In the genomic region with DNA sequence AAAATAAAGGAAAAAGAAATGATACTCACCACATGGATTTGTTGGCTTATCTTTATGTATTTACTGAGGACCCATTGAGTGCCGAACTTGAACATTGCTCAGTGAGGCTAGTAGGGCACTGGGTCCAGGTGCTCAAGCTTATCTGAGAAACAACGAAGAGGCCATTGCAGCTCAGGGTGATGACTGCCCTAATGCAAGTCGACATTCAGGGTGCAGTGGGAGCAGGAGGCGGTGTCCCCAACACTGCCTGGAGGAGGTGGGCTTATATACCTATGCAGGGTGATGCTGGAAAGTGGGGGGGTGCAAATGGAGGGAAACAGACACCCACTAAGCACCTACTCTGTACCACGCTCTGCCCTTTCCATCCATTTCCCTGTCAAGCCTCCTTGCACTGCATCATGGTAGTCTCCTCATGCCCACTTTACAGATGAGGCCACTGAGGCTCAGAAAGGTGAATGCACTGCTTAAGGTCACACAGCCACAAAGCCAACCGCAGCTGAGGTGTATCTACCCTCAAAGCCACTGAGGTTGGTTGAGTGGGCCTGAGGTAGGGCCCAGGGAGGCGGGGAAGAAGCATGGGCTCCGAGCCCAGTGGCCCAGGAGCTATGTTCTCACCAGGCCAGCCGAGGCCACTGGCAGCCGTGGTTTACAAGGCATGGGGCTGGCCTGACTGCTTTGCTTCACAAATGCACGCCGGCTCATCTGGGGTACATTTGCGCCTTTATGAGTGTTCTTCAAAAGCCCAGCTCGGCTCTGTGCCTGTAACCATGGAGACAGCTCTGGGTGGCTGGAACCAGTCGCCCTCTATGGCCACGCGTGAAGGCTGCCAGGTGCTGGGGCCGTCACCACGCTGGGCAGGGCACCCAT, we compare ENCODE assay signal across 1 cellular context.
TF ChIP-seq lines count a peak whose summit lies in the region.

No MANE protein-coding gene starts in this region.

TF ChIP-seq in GM12878, 131 proteins besides CTCF, POLR2A, EP300 and RAD21 (continued from another document):
- TF ChIP-seq, protein P1, sequence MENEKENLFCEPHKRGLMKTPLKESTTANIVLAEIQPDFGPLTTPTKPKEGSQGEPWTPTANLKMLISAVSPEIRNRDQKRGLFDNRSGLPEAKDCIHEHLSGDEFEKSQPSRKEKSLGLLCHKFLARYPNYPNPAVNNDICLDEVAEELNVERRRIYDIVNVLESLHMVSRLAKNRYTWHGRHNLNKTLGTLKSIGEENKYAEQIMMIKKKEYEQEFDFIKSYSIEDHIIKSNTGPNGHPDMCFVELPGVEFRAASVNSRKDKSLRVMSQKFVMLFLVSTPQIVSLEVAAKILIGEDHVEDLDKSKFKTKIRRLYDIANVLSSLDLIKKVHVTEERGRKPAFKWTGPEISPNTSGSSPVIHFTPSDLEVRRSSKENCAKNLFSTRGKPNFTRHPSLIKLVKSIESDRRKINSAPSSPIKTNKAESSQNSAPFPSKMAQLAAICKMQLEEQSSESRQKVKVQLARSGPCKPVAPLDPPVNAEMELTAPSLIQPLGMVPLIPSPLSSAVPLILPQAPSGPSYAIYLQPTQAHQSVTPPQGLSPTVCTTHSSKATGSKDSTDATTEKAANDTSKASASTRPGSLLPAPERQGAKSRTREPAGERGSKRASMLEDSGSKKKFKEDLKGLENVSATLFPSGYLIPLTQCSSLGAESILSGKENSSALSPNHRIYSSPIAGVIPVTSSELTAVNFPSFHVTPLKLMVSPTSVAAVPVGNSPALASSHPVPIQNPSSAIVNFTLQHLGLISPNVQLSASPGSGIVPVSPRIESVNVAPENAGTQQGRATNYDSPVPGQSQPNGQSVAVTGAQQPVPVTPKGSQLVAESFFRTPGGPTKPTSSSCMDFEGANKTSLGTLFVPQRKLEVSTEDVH (IDR thresholded peaks at IDR 0.05; ENCODE audit: low read depth, partially characterized antibody): no peak
